In the genomic region with DNA sequence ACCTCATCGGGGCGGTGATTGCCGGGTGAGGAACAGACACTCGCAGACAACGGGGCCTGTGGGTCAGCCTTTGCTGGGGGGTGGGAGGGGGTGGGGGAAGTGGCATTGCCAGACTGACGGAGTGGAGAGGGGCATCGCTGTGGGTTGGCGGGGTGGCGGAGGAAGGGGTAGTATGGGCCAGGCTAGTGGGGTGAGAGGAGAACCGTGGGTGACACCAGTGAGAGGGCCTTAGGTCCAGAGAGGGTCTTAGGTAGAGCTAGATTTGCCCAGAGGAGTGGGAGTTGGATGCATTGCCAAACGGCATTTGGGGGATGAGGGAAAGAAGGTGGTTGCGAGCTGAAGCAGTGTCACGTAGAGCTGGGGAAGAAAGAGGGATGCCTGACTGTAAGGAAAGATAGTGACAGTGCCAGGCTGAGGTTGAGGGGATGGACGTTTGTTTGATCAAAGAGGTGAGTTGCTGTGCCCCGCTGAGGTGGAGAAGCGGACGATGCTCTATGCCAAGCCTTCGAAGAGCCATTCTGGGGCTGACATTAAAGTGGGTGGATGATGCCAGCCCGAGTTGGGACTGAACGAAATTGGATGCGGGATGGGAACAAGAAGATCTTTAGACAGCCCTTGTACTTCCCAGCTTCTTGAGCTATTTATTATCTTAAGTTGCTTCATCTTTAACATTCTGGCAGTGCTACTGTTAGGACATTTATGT, we compare ENCODE assay signal across 1 cellular context.
TF ChIP-seq lines count a peak whose summit lies in the region.

No MANE protein-coding gene starts in this region.

TF ChIP-seq in H1, 55 proteins besides CTCF, POLR2A, EP300 and RAD21:
- TF ChIP-seq TAF7 (optimal IDR thresholded peaks at IDR 0.05; ENCODE audit: borderline replicate concordance, low read depth, low read length) (no peak), KDM5A (IDR thresholded peaks at IDR 0.05; ENCODE audit: low read length) (peak; percentile 37; the same call in 1 of the 2 replicates), KDM4A (IDR thresholded peaks at IDR 0.05; ENCODE audit: low read depth, low read length, severe bottlenecking) (no peak), CTBP2 (IDR thresholded peaks at IDR 0.05; ENCODE audit: borderline replicate concordance, insufficient read depth, insufficient read length, low read length) (no peak)
